ENCODE assay signal across 11 cellular contexts in genomic region chr10:56266120-56266519, GRCh38.
"Had no signal": no experiment of that assay in that cellular context is flagged by ENCODE, and none has a peak within 500 bp of the region (broad histone marks: within the 10 kb centered on the region; RNA-seq: fewer than 3 reads in every experiment).

No MANE protein-coding gene starts in this region.

- H3K4me2 ChIP-seq: GM23338 had no signal

- H3K9me3 ChIP-seq: HAP-1 had no signal

- H3K4me3 ChIP-seq: GM23248, GM23338, HAP-1 had no signal

- H3K9ac ChIP-seq: GM23248 had no signal

- DNase-seq: GM23248, GOT3, H7, H9, HCEC 1CT, HFFc6 had no signal

- H2AFZ ChIP-seq: GM23248, GM23338 had no signal

- FAIRE-seq: H1, H54 had no signal

- H3K27ac ChIP-seq: GM23248 had no signal

- H3K27ac Mint-ChIP-seq: GM23338, H9, HFFc6 had no signal

- H3K4me1 ChIP-seq: HAP-1 had no signal

- H3K9me3 Mint-ChIP-seq: GM23338, H9, HFFc6 had no signal

- H3K4me3 Mint-ChIP-seq: GM23338, H9, HFFc6 had no signal

- ATAC-seq: GM23338, HCT116 had no signal

- H3K36me3 ChIP-seq: HAP-1 had no signal

- H3K4me1 Mint-ChIP-seq: GM23338, H9 had no signal
